Comparison of ENCODE assay signal across 29 cellular contexts in genomic region chr10:103066141-103067098, GRCh38.
"Had no signal": no experiment of that assay in that cellular context is flagged by ENCODE, and none has a peak within 500 bp of the region (broad histone marks: within the 10 kb centered on the region; RNA-seq: fewer than 3 reads in every experiment).

No MANE protein-coding gene starts in this region.

- H3K4me1 ChIP-seq: breast epithelium had no signal

- H3K4me3 ChIP-seq: breast epithelium, esophagus squamous epithelium, gastroesophageal sphincter, heart left ventricle, left lung, lower lobe of right lung, thoracic aorta had no signal

- H3K27ac Mint-ChIP-seq: activated B cell treated with CpG ODN at 0.5 μM for 24 hours; activated CD4-positive, alpha-beta T cell treated with anti-CD3 and anti-CD28 coated beads for 36 hours; activated CD8-positive, alpha-beta memory T cell treated with anti-CD3 and anti-CD28 coated beads, Interleukin-2, amount 10 ng/mL, durations not matched to agents 7 days and 5 days; activated CD8-positive, alpha-beta T cell treated with anti-CD3 and anti-CD28 coated beads, Interleukin-2, amount 10 ng/mL, durations not matched to agents 7 days and 5 days; activated naive CD4-positive, alpha-beta T cell treated with anti-CD3 and anti-CD28 coated beads, Interleukin-2, amount 10 ng/mL, durations not matched to agents 7 days and 5 days; dendritic cell treated with granulocyte-macrophage colony-stimulating factor and Interleukin-4, amounts not matched to agents 40 ng/mL and 50 ng/mL, for 4 days; T-helper 2 cell treated with Interferon-gamma antibody and Interleukin-4, amounts not matched to agents 5 μg/mL and 100 μg/mL, for 36 hours had no signal

- H3K27me3 Mint-ChIP-seq: activated B cell treated with CpG ODN at 0.5 μM for 24 hours; activated CD4-positive, alpha-beta T cell treated with anti-CD3 and anti-CD28 coated beads for 36 hours; activated CD8-positive, alpha-beta memory T cell treated with anti-CD3 and anti-CD28 coated beads, Interleukin-2, amount 10 ng/mL, durations not matched to agents 7 days and 5 days; activated naive CD4-positive, alpha-beta T cell treated with anti-CD3 and anti-CD28 coated beads, Interleukin-2, amount 10 ng/mL, durations not matched to agents 7 days and 5 days; dendritic cell treated with granulocyte-macrophage colony-stimulating factor and Interleukin-4, amounts not matched to agents 40 ng/mL and 50 ng/mL, for 4 days had no signal

- H3K27ac ChIP-seq: breast epithelium, epithelial cell of prostate, esophagus squamous epithelium, gastroesophageal sphincter, heart left ventricle, left lung, lower lobe of right lung, thoracic aorta had no signal

- H3K36me3 ChIP-seq: breast epithelium, esophagus squamous epithelium, left lung, lower lobe of right lung, thoracic aorta had no signal

- H3K9me3 Mint-ChIP-seq: activated B cell treated with CpG ODN at 0.5 μM for 24 hours; activated naive CD4-positive, alpha-beta T cell treated with anti-CD3 and anti-CD28 coated beads, Interleukin-2, amount 10 ng/mL, durations not matched to agents 7 days and 5 days; dendritic cell treated with granulocyte-macrophage colony-stimulating factor and Interleukin-4, amounts not matched to agents 40 ng/mL and 50 ng/mL, for 4 days; natural killer cell; T-helper 2 cell treated with Interferon-gamma antibody and Interleukin-4, amounts not matched to agents 5 μg/mL and 100 μg/mL, for 36 hours had no signal

- H3K4me3 Mint-ChIP-seq: activated B cell treated with CpG ODN at 0.5 μM for 24 hours; activated CD4-positive, alpha-beta T cell treated with anti-CD3 and anti-CD28 coated beads for 36 hours; activated CD8-positive, alpha-beta memory T cell treated with anti-CD3 and anti-CD28 coated beads, Interleukin-2, amount 10 ng/mL, durations not matched to agents 7 days and 5 days; activated CD8-positive, alpha-beta T cell treated with anti-CD3 and anti-CD28 coated beads, Interleukin-2, amount 10 ng/mL, durations not matched to agents 7 days and 5 days; activated naive CD4-positive, alpha-beta T cell treated with anti-CD3 and anti-CD28 coated beads, Interleukin-2, amount 10 ng/mL, durations not matched to agents 7 days and 5 days; dendritic cell treated with granulocyte-macrophage colony-stimulating factor and Interleukin-4, amounts not matched to agents 40 ng/mL and 50 ng/mL, for 4 days; natural killer cell; T-helper 2 cell treated with Interferon-gamma antibody and Interleukin-4, amounts not matched to agents 5 μg/mL and 100 μg/mL, for 36 hours had no signal

- H3K27me3 ChIP-seq: breast epithelium, esophagus squamous epithelium, gastroesophageal sphincter, heart left ventricle, left lung had no signal

- DNase-seq: activated B cell treated with CpG ODN at 0.5 μM for 24 hours; activated CD4-positive, alpha-beta T cell treated with anti-CD3 and anti-CD28 coated beads for 36 hours; activated CD8-positive, alpha-beta memory T cell treated with anti-CD3 and anti-CD28 coated beads, Interleukin-2, amount 10 ng/mL, durations not matched to agents 7 days and 5 days; activated CD8-positive, alpha-beta T cell treated with anti-CD3 and anti-CD28 coated beads, Interleukin-2, amount 10 ng/mL, durations not matched to agents 7 days and 5 days; activated effector memory CD4-positive, alpha-beta T cell treated with anti-CD3 and anti-CD28 coated beads, Interleukin-2, amount 50 U/mL, for 16 hours; activated naive CD4-positive, alpha-beta T cell treated with anti-CD3 and anti-CD28 coated beads, Interleukin-2, amount 10 ng/mL, durations not matched to agents 7 days and 5 days; activated T-cell treated with anti-CD3 and anti-CD28 coated beads, Interleukin-2, amount 50 U/mL, for 48 hours; central memory CD4-positive, alpha-beta T cell; effector CD4-positive, alpha-beta T cell; esophagus squamous epithelium; heart left ventricle; kidney glomerular epithelial cell; lower lobe of right lung; mesenchymal stem cell; natural killer cell; posterior cingulate gyrus; right cardiac atrium; stimulated activated CD4-positive, alpha-beta T cell treated with anti-CD3 and anti-CD28 coated beads, Interleukin-15, amount 100 ng/mL, for 24 hours; stimulated activated CD4-positive, alpha-beta T cell treated with anti-CD3 and anti-CD28 coated beads, Interleukin-2, amount 100 ng/mL, for 24 hours; stimulated activated naive CD4-positive, alpha-beta T cell treated with Interleukin-2 at 50 U/mL for 16 hours; T-helper 1 cell; trophoblast cell had no signal

- H3K36me3 Mint-ChIP-seq: activated CD8-positive, alpha-beta memory T cell treated with anti-CD3 and anti-CD28 coated beads, Interleukin-2, amount 10 ng/mL, durations not matched to agents 7 days and 5 days; activated naive CD4-positive, alpha-beta T cell treated with anti-CD3 and anti-CD28 coated beads, Interleukin-2, amount 10 ng/mL, durations not matched to agents 7 days and 5 days; natural killer cell had no signal

- H3K9me3 ChIP-seq: breast epithelium, esophagus squamous epithelium, gastroesophageal sphincter, heart left ventricle, left lung, lower lobe of right lung, thoracic aorta had no signal
